In genomic region chr3:56321383-56321782, GRCh38 we compare ENCODE assay signal across 28 cellular contexts.
"Had no signal": no experiment of that assay in that cellular context is flagged by ENCODE, and none has a peak within 500 bp of the region (broad histone marks: within the 10 kb centered on the region; RNA-seq: fewer than 3 reads in every experiment).

No MANE protein-coding gene starts in this region.

- ATAC-seq: activated CD8-positive, alpha-beta T cell treated with anti-CD3 and anti-CD28 coated beads for 36 hours; activated T-cell treated with anti-CD3 and anti-CD28 coated beads, Interleukin-2, amount 50 U/mL, for 4 hours; activated T-helper 17 cell treated with anti-CD3 and anti-CD28 coated beads, Interleukin-2, amount 50 U/mL, for 72 hours; gastrocnemius medialis; lower lobe of right lung; mucosa of descending colon; right lobe of liver had no signal

- H3K4me1 ChIP-seq: breast epithelium, colonic mucosa, gastrocnemius medialis, lower lobe of right lung, right lobe of liver, uterus had no signal

- H3K27me3 ChIP-seq: breast epithelium, colonic mucosa, gastrocnemius medialis, hepatocyte, ovary, right lobe of liver, uterus had no signal

- H3K79me2 ChIP-seq: hepatocyte had no signal

- H3K27me3 Mint-ChIP-seq: activated B cell treated with CpG ODN at 0.5 μM for 24 hours, progenitor cell of endocrine pancreas, type B pancreatic cell had no signal

- H3K27ac Mint-ChIP-seq: activated B cell treated with CpG ODN at 0.5 μM for 24 hours; activated CD8-positive, alpha-beta T cell treated with anti-CD3 and anti-CD28 coated beads for 36 hours; activated T-helper 17 cell treated with anti-CD3 and anti-CD28 coated beads, Interleukin-2, amount 50 U/mL, for 72 hours; nephron progenitor cell; progenitor cell of endocrine pancreas; T-helper 2 cell treated with Interferon-gamma antibody and Interleukin-4, amounts not matched to agents 5 μg/mL and 100 μg/mL, for 36 hours; type B pancreatic cell had no signal

- FAIRE-seq: kidney had no signal

- H2AFZ ChIP-seq: hepatocyte had no signal

- DNase-seq: activated B cell treated with CpG ODN at 0.5 μM for 24 hours; activated CD4-positive, alpha-beta T cell treated with anti-CD3 and anti-CD28 coated beads, Interleukin-2, amount 50 U/mL, for 1 hour; activated CD8-positive, alpha-beta T cell treated with anti-CD3 and anti-CD28 coated beads for 36 hours; activated gamma-delta T cell treated with Interleukin-2 at 50 U/mL for 16 hours; activated naive CD4-positive, alpha-beta T cell treated with anti-CD3 and anti-CD28 coated beads, Interleukin-2, amount 50 U/mL, for 16 hours; activated T-cell treated with anti-CD3 and anti-CD28 coated beads, Interleukin-2, amount 50 U/mL, for 4 hours; cerebellar nuclear complex; colonic mucosa; effector CD8-positive, alpha-beta T cell; gastrocnemius medialis; glutamatergic neuron; kidney; lower lobe of right lung; mucosa of descending colon; nephron progenitor cell; ovary; right lobe of liver; stimulated activated CD4-positive, alpha-beta T cell treated with anti-CD3 and anti-CD28 coated beads, Interleukin-12 subunit alpha, Interleukin-12 subunit beta, amount 100 ng/mL, for 4 hours; stimulated activated CD4-positive, alpha-beta T cell treated with anti-CD3 and anti-CD28 coated beads, Interleukin-4, amount 100 ng/mL, for 1 hour; stimulated activated naive CD8-positive, alpha-beta T cell treated with anti-CD3 and anti-CD28 coated beads, Interleukin-15, Interleukin-2, amounts not matched to agents 100 U/mL and 50 U/mL, for 24 hours; uterus had no signal

- H3K4me3 Mint-ChIP-seq: activated CD8-positive, alpha-beta T cell treated with anti-CD3 and anti-CD28 coated beads for 36 hours; activated T-cell treated with anti-CD3 and anti-CD28 coated beads, Interleukin-2, amount 50 U/mL, for 4 hours; activated T-helper 17 cell treated with anti-CD3 and anti-CD28 coated beads, Interleukin-2, amount 50 U/mL, for 72 hours; nephron progenitor cell; T-helper 2 cell treated with Interferon-gamma antibody and Interleukin-4, amounts not matched to agents 5 μg/mL and 100 μg/mL, for 36 hours; type B pancreatic cell had no signal

- H3K36me3 ChIP-seq: breast epithelium, colonic mucosa, gastrocnemius medialis, lower lobe of right lung, ovary, right lobe of liver, thoracic aorta, uterus had no signal

- H3K4me1 Mint-ChIP-seq: activated T-helper 17 cell treated with anti-CD3 and anti-CD28 coated beads, Interleukin-2, amount 50 U/mL, for 72 hours had no signal

- H3K4me2 ChIP-seq: hepatocyte had no signal

- H3K36me3 Mint-ChIP-seq: type B pancreatic cell had no signal

- H3K27ac ChIP-seq: breast epithelium, colonic mucosa, gastrocnemius medialis, hepatocyte, lower lobe of right lung, right lobe of liver, thoracic aorta, uterus had no signal

- H3K9me3 Mint-ChIP-seq: activated B cell treated with CpG ODN at 0.5 μM for 24 hours; activated CD8-positive, alpha-beta T cell treated with anti-CD3 and anti-CD28 coated beads for 36 hours; activated T-cell treated with anti-CD3 and anti-CD28 coated beads, Interleukin-2, amount 50 U/mL, for 4 hours; activated T-helper 17 cell treated with anti-CD3 and anti-CD28 coated beads, Interleukin-2, amount 50 U/mL, for 72 hours; nephron progenitor cell; T-helper 2 cell treated with Interferon-gamma antibody and Interleukin-4, amounts not matched to agents 5 μg/mL and 100 μg/mL, for 36 hours; type B pancreatic cell had no signal

- H3K4me3 ChIP-seq: breast epithelium, colonic mucosa, gastrocnemius medialis, hepatocyte, lower lobe of right lung, mucosa of descending colon, ovary, right lobe of liver, thoracic aorta, uterus had no signal

- H3K9me3 ChIP-seq: breast epithelium, colonic mucosa, gastrocnemius medialis, lower lobe of right lung, mucosa of descending colon, ovary, right lobe of liver, thoracic aorta, uterus had no signal
